Comparison of ENCODE assay signal across 1 cellular context in genomic region chr22:37229012-37229804, GRCh38.
A peak's percentile ranks its signal among the peaks of the same experiment; 100 is the strongest.
TF ChIP-seq lines count a peak whose summit lies in the region.

No MANE protein-coding gene starts in this region.

TF ChIP-seq in HCT116, 20 proteins besides CTCF, POLR2A, EP300 and RAD21:
- TF ChIP-seq, protein P1, sequence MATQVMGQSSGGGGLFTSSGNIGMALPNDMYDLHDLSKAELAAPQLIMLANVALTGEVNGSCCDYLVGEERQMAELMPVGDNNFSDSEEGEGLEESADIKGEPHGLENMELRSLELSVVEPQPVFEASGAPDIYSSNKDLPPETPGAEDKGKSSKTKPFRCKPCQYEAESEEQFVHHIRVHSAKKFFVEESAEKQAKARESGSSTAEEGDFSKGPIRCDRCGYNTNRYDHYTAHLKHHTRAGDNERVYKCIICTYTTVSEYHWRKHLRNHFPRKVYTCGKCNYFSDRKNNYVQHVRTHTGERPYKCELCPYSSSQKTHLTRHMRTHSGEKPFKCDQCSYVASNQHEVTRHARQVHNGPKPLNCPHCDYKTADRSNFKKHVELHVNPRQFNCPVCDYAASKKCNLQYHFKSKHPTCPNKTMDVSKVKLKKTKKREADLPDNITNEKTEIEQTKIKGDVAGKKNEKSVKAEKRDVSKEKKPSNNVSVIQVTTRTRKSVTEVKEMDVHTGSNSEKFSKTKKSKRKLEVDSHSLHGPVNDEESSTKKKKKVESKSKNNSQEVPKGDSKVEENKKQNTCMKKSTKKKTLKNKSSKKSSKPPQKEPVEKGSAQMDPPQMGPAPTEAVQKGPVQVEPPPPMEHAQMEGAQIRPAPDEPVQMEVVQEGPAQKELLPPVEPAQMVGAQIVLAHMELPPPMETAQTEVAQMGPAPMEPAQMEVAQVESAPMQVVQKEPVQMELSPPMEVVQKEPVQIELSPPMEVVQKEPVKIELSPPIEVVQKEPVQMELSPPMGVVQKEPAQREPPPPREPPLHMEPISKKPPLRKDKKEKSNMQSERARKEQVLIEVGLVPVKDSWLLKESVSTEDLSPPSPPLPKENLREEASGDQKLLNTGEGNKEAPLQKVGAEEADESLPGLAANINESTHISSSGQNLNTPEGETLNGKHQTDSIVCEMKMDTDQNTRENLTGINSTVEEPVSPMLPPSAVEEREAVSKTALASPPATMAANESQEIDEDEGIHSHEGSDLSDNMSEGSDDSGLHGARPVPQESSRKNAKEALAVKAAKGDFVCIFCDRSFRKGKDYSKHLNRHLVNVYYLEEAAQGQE (IDR thresholded peaks at IDR 0.05; ENCODE audit: low read depth), result no peak
- peak; percentile 21; the same call in 1 of the 2 replicates for TF ChIP-seq POLR2AphosphoS5 (IDR thresholded peaks at IDR 0.05; ENCODE audit: low read depth, low read length)
- no peak for TF ChIP-seq EZH2 (IDR thresholded peaks at IDR 0.05)
- TF ChIP-seq, protein P2, sequence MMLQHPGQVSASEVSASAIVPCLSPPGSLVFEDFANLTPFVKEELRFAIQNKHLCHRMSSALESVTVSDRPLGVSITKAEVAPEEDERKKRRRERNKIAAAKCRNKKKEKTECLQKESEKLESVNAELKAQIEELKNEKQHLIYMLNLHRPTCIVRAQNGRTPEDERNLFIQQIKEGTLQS (IDR thresholded peaks at IDR 0.05), result no peak
- peak; percentile 63; the same call in 1 of the 2 replicates for TF ChIP-seq JUND (IDR thresholded peaks at IDR 0.05)
- TF ChIP-seq TCF7L2 (IDR thresholded peaks at IDR 0.05; ENCODE audit: borderline replicate concordance, extremely low read depth, insufficient read depth, insufficient read length), result no peak
- no peak; the same call in 1 of the 2 replicates for TF ChIP-seq EGR1 (IDR thresholded peaks at IDR 0.05; ENCODE audit: low read depth)
- peak; percentile 62 for TF ChIP-seq FOSL1 (IDR thresholded peaks at IDR 0.05; ENCODE audit: low read depth)
- TF ChIP-seq SRF (IDR thresholded peaks at IDR 0.05; ENCODE audit: low read depth), result no peak
- TF ChIP-seq ZFX (IDR thresholded peaks at IDR 0.05), result no peak
- no peak for TF ChIP-seq MAX (IDR thresholded peaks at IDR 0.05)
- TF ChIP-seq ELF1 (IDR thresholded peaks at IDR 0.05; ENCODE audit: borderline replicate concordance, low read depth), result no peak
- TF ChIP-seq YY1 (IDR thresholded peaks at IDR 0.05; ENCODE audit: extremely low read depth, insufficient replicate concordance, low read depth, low read length), result no peak
- peak; percentile 5; the same call in 1 of the 2 replicates for TF ChIP-seq SP1 (IDR thresholded peaks at IDR 0.05; ENCODE audit: low read depth)
- TF ChIP-seq ZNF274 (IDR thresholded peaks at IDR 0.05; ENCODE audit: low read depth, low read length), result no peak
- no peak for TF ChIP-seq CEBPB (IDR thresholded peaks at IDR 0.05; ENCODE audit: low read depth)
- no peak for TF ChIP-seq SIN3A (IDR thresholded peaks at IDR 0.05; ENCODE audit: low read depth)
- TF ChIP-seq EZH2phosphoT487 (IDR thresholded peaks at IDR 0.05; ENCODE audit: borderline replicate concordance), result no peak
- TF ChIP-seq CBX3 (IDR thresholded peaks at IDR 0.05; ENCODE audit: low read depth), result peak; percentile 53; the same call in 1 of the 2 replicates
- no peak for TF ChIP-seq ZBTB33 (IDR thresholded peaks at IDR 0.05; ENCODE audit: extremely low read depth, insufficient replicate concordance, low read length)
